1 cellular context compared by ENCODE assay signal in genomic region chr10:25639646-25640045, GRCh38.
TF ChIP-seq lines count a peak whose summit lies in the region.

No MANE protein-coding gene starts in this region.

TF ChIP-seq in GM23338, 12 proteins besides CTCF, POLR2A, EP300 and RAD21:
- TF ChIP-seq REST (IDR thresholded peaks at IDR 0.05; ENCODE audit: unreplicated experiment) (no peak), ZNF462 (CRISPR knock-in tag; IDR thresholded peaks at IDR 0.05) (no peak), NANOG (IDR thresholded peaks at IDR 0.05; ENCODE audit: borderline replicate concordance) (no peak), CREB1 (CRISPR knock-in tag; IDR thresholded peaks at IDR 0.05; ENCODE audit: low read depth) (no peak), ZNF114 (CRISPR knock-in tag; IDR thresholded peaks at IDR 0.05) (no peak)
